ENCODE assay signal across 17 cellular contexts in genomic region chr12:1852076-1852475, GRCh38.
"Had no signal": no experiment of that assay in that cellular context is flagged by ENCODE, and none has a peak within 500 bp of the region (broad histone marks: within the 10 kb centered on the region; RNA-seq: fewer than 3 reads in every experiment).

No MANE protein-coding gene starts in this region.

- DNase-seq: activated B cell treated with CpG ODN at 0.5 μM for 24 hours; activated CD4-positive, alpha-beta T cell treated with anti-CD3 and anti-CD28 coated beads for 4 hours; activated CD8-positive, alpha-beta memory T cell treated with anti-CD3 and anti-CD28 coated beads, Interleukin-2, amount 10 ng/mL, durations not matched to agents 7 days and 5 days; activated naive CD4-positive, alpha-beta T cell treated with Interleukin-2 at 50 U/mL for 16 hours; activated naive CD8-positive, alpha-beta T cell treated with anti-CD3 and anti-CD28 coated beads, Interleukin-2, amount 10 ng/mL, durations not matched to agents 7 days and 5 days; amygdala; dermis blood vessel endothelial cell; effector memory CD4-positive, alpha-beta T cell; esophagus squamous epithelium; immature natural killer cell; mesenchymal stem cell; naive thymus-derived CD4-positive, alpha-beta T cell; stimulated activated CD4-positive, alpha-beta T cell treated with anti-CD3 and anti-CD28 coated beads, Interleukin-12 subunit alpha, Interleukin-12 subunit beta, amount 100 ng/mL, for 4 hours; stimulated activated CD4-positive, alpha-beta T cell treated with anti-CD3 and anti-CD28 coated beads, Interleukin-1b, Interleukin-23, amount 100 ng/mL, for 48 hours; stimulated activated CD8-positive, alpha-beta memory T cell treated with anti-CD3 and anti-CD28 coated beads, Interleukin-4, amount 100 ng/mL, for 48 hours; stimulated activated naive CD4-positive, alpha-beta T cell; upper lobe of right lung had no signal

- ATAC-seq: activated CD8-positive, alpha-beta memory T cell treated with anti-CD3 and anti-CD28 coated beads, Interleukin-2, amount 10 ng/mL, durations not matched to agents 7 days and 5 days; naive thymus-derived CD4-positive, alpha-beta T cell; upper lobe of right lung had no signal
